1 cellular context compared by ENCODE assay signal in the genomic region with DNA sequence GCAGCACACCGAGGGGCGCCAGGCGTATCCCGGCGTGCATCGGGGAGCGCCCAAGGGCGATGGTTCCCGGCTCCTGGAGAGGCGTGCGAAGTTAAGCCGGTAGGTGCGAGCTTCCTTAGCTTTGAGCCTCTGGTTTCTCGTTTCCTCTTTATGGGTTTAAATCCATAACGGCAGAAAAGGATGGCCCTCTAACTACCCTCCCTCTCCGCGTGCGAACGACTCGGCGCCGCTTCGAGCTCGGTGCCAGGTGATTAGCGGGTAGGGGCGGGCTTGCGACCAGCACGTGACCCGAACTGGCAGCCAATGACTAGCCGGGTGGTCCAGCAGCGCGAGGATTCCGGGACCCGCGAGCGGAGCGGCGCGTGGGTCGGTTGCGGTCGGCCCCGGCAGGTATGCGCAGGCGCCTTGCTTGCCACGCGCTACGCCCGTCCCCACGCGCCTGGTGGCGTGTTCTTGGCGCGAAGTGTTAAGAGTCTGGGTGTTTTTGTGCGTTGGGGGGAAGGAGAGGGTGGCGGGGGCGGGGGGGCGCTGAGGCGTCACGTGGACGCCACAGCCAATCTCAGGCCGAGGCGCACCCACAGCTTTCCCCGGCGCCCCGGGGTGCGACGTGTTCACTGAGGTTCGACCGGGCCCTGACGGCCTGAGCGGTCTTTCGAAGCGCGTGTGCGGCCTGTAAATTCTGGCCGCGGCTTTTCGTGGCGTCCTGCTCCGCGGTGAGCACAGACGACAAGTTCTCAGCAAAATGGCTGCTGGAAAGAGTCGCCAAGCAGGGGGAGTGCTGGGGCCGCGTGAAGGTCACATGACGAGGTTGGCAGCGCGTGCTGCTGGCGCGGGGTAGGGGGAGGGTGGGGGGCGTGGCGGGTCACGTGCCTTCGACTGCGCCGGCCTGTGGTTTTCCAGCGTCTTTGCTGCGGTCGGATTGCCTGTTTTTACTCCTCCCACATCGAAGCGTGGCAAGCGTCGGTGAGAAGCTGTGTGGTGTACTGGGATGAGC.
A peak's percentile ranks its signal among the peaks of the same experiment; 100 is the strongest.
TF ChIP-seq lines count a peak whose summit lies in the region.

No MANE protein-coding gene starts in this region.

TF ChIP-seq in HepG2, 621 proteins besides CTCF, POLR2A, EP300 and RAD21 (continued from another document and continues in another):
- TF ChIP-seq LRRFIP1 (CRISPR knock-in tag; conservative IDR thresholded peaks at IDR 0.05) (no peak), ZNF382 (CRISPR knock-in tag; IDR thresholded peaks at IDR 0.05; ENCODE audit: borderline replicate concordance) (no peak), ZFP1 (CRISPR knock-in tag; IDR thresholded peaks at IDR 0.05) (0 out of 2 replicates have a peak, but pooled peaks have one; percentile 43), ZNF558 (CRISPR knock-in tag; IDR thresholded peaks at IDR 0.05; ENCODE audit: borderline replicate concordance) (peak; percentile 99), HMGA1 (CRISPR knock-in tag; conservative IDR thresholded peaks at IDR 0.05) (no peak), ZFP62 (CRISPR knock-in tag; IDR thresholded peaks at IDR 0.05) (no peak), HMGXB3 (CRISPR knock-in tag; IDR thresholded peaks at IDR 0.05; ENCODE audit: borderline replicate concordance) (peak; percentile 64), HIVEP1 (CRISPR knock-in tag; IDR thresholded peaks at IDR 0.05) (peak; percentile 97), HOXA7 (CRISPR knock-in tag; IDR thresholded peaks at IDR 0.05) (peak; percentile 97), ZNF10 (CRISPR knock-in tag; IDR thresholded peaks at IDR 0.05; ENCODE audit: borderline replicate concordance, low read depth) (peak; percentile 23; the same call in 1 of the 2 replicates), ZNF670 (CRISPR knock-in tag; IDR thresholded peaks at IDR 0.05; ENCODE audit: borderline replicate concordance) (peak; percentile 82; the same call in 1 of the 2 replicates), ZSCAN5A (CRISPR knock-in tag; IDR thresholded peaks at IDR 0.05; ENCODE audit: borderline replicate concordance) (peak; percentile 96; the same call in 1 of the 2 replicates), FOXJ3 (CRISPR knock-in tag; IDR thresholded peaks at IDR 0.05; ENCODE audit: borderline replicate concordance) (peak; percentile 67), IRF9 (CRISPR knock-in tag; IDR thresholded peaks at IDR 0.05; ENCODE audit: borderline replicate concordance) (peak; percentile 96; the same call in 1 of the 2 replicates), CEBPB (IDR thresholded peaks at IDR 0.05; ENCODE audit: borderline replicate concordance, low read depth, low read length) (no peak), NFE2 (CRISPR knock-in tag; IDR thresholded peaks at IDR 0.05) (no peak), JARID2 (CRISPR knock-in tag; IDR thresholded peaks at IDR 0.05; ENCODE audit: insufficient replicate concordance) (peak; percentile 79), KDM6A (CRISPR knock-in tag; IDR thresholded peaks at IDR 0.05; ENCODE audit: low read depth) (no peak), POLR2AphosphoS2 (IDR thresholded peaks at IDR 0.05; ENCODE audit: low read depth, low read length) (no peak), E2F5 (CRISPR knock-in tag; conservative IDR thresholded peaks at IDR 0.05) (0 out of 2 replicates have a peak, but pooled peaks have one; percentile 48), ZNF160 (CRISPR knock-in tag; IDR thresholded peaks at IDR 0.05) (peak; percentile 93), FOSL1 (CRISPR knock-in tag; IDR thresholded peaks at IDR 0.05; ENCODE audit: borderline replicate concordance) (peak; percentile 49)
- TF ChIP-seq, protein P1, sequence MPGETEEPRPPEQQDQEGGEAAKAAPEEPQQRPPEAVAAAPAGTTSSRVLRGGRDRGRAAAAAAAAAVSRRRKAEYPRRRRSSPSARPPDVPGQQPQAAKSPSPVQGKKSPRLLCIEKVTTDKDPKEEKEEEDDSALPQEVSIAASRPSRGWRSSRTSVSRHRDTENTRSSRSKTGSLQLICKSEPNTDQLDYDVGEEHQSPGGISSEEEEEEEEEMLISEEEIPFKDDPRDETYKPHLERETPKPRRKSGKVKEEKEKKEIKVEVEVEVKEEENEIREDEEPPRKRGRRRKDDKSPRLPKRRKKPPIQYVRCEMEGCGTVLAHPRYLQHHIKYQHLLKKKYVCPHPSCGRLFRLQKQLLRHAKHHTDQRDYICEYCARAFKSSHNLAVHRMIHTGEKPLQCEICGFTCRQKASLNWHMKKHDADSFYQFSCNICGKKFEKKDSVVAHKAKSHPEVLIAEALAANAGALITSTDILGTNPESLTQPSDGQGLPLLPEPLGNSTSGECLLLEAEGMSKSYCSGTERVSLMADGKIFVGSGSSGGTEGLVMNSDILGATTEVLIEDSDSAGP (CRISPR knock-in tag; IDR thresholded peaks at IDR 0.05; ENCODE audit: borderline replicate concordance): peak; percentile 86
- TF ChIP-seq, protein P2, sequence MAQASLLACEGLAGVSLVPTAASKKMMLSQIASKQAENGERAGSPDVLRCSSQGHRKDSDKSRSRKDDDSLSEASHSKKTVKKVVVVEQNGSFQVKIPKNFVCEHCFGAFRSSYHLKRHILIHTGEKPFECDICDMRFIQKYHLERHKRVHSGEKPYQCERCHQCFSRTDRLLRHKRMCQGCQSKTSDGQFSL (CRISPR knock-in tag; IDR thresholded peaks at IDR 0.05): peak; percentile 35; the same call in 1 of the 2 replicates
- TF ChIP-seq, protein P3, sequence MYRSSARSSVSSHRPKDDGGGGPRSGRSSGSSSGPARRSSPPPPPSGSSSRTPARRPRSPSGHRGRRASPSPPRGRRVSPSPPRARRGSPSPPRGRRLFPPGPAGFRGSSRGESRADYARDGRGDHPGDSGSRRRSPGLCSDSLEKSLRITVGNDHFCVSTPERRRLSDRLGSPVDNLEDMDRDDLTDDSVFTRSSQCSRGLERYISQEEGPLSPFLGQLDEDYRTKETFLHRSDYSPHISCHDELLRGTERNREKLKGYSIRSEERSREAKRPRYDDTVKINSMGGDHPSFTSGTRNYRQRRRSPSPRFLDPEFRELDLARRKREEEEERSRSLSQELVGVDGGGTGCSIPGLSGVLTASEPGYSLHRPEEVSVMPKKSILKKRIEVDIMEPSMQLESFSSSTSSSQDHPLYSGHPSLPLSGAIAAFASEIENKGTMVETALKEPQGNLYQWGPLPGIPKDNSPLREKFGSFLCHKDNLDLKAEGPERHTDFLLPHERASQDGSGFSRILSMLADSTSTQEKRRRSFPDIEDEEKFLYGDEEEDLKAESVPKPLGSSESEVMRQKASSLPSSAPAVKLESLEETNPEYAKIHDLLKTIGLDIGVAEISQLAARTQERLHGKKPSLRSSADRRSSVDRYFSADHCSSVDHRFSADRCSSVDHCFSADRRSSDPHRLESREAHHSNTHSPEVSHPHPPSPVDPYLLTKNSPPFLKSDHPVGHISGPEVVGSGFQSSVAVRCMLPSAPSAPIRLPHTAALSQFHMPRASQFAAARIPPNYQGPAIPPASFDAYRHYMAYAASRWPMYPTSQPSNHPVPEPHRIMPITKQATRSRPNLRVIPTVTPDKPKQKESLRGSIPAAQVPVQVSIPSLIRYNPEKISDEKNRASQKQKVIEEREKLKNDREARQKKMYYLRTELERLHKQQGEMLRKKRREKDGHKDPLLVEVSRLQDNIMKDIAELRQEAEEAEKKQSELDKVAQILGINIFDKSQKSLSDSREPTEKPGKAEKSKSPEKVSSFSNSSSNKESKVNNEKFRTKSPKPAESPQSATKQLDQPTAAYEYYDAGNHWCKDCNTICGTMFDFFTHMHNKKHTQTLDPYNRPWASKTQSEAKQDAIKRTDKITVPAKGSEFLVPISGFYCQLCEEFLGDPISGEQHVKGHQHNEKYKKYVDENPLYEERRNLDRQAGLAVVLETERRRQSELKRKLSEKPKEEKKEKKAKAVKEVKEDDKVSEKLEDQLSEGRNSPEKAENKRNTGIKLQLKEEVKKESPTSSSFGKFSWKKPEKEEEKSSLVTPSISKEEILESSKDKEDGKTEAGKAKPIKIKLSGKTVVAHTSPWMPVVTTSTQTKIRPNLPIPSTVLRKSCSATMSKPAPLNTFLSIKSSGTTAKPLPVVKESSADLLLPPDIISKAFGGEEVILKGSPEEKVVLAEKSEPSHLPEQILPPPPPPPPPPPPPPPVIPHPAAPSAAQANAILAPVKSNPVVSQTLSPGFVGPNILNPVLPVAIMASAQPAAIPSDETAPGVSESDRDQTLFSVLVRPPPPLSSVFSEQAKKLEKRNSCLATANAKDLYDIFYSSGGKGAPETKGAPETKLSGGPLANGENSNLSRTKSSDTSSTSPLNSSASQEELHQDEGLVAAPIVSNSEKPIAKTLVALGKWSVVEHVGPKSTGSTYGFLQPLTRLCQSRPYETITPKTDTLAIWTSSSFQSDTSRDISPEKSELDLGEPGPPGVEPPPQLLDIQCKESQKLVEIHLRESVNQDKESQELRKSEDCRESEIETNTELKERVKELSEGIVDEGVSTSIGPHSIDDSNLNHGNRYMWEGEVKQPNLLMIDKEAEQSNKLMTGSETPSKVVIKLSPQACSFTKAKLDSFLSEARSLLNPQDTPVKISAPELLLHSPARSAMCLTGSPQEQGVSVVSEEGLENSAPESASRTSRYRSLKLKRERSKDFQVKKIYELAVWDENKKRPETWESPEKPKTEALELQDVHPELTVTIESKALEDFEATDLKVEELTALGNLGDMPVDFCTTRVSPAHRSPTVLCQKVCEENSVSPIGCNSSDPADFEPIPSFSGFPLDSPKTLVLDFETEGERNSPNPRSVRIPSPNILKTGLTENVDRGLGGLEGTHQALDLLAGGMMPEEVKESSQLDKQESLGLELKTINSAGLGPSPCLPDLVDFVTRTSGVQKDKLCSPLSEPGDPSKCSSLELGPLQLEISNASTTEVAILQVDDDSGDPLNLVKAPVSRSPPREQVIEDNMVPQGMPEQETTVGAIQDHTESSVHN (CRISPR knock-in tag; IDR thresholded peaks at IDR 0.05): peak; percentile 95
